In genomic region chr5:61051267-61051666, GRCh38 we compare ENCODE assay signal across 14 cellular contexts.
A peak's percentile ranks its signal among the peaks of the same experiment; 100 is the strongest.
DNase-seq lines count a peak whose midpoint lies in the region; ATAC-seq, FAIRE-seq and TF ChIP-seq lines count a peak whose summit lies in the region.
"Had no signal": no experiment of that assay in that cellular context is flagged by ENCODE, and none has a peak within 500 bp of the region (broad histone marks: within the 10 kb centered on the region; RNA-seq: fewer than 3 reads in every experiment).

No MANE protein-coding gene starts in this region.

- peak overlapping the region; percentile 40 for H3K4me2 ChIP-seq in A549

- peak overlapping the region in 1 of 2 experiments; percentile 58; a peak in 2 of 6 replicates for H3K27ac ChIP-seq in A549
- no peak overlapping the region for H3K27ac ChIP-seq in ascending aorta
- no peak overlapping the region for H3K27ac ChIP-seq in vagina
- H3K27ac ChIP-seq: right lobe of liver, transverse colon, VCaP had no signal

- TF ChIP-seq POLR2A in A549 (IDR thresholded peaks at IDR 0.05; ENCODE audit: low read length) (no peak), vagina (IDR thresholded peaks at IDR 0.05) (no peak)

- DNase-seq in A549 (ENCODE audit: low read depth in 1 of 2, low spot score in 1 of 2) (peak in 1 of 2 experiments; percentile 17), HPDE6-E6E7 (ENCODE audit: extremely low spot score) (peak; percentile 6), amniotic epithelial cell (ENCODE audit: low read depth) (peak; percentile 63), iris pigment epithelial cell (ENCODE audit: low read depth) (peak; percentile 73), ascending aorta (ENCODE audit: low spot score in 2 of 2) (no peak), vagina (ENCODE audit: extremely low spot score in 2 of 2) (no peak), GM19239 (ENCODE audit: insufficient read length, low spot score) (no peak)
- DNase-seq: activated T-cell treated with anti-CD3 and anti-CD28 coated beads, Interleukin-2, amount 50 U/mL, for 4 hours; NCI-H1930; OCI-M1; right lobe of liver; transverse colon had no signal

- 79% methylated on average over 1 of the region's 1 CpG for WGBS in A549 (ENCODE audit: missing lambda C conversion rate)

- no peak for TF ChIP-seq RAD21 in A549 (conservative IDR thresholded peaks at IDR 0.05 in 1 of 2, IDR thresholded peaks at IDR 0.05 in 1 of 2)

- H3K27me3 ChIP-seq in ascending aorta (no peaks in the 10 kb centered on the region), vagina (no peaks in the 10 kb centered on the region)
- H3K27me3 ChIP-seq: right lobe of liver, transverse colon had no signal

- H3K4me1 ChIP-seq in A549, result peaks cover 46% of the 10 kb centered on the region
- H3K4me1 ChIP-seq in ascending aorta, result peaks cover 0 to 5% of the 10 kb centered on the region in 2 donors
- H3K4me1 ChIP-seq in vagina, result peaks cover 6% of the 10 kb centered on the region
- H3K4me1 ChIP-seq: right lobe of liver had no signal

- H3K9me3 ChIP-seq in A549 (no peaks in the 10 kb centered on the region), ascending aorta (no peaks in the 10 kb centered on the region), vagina (no peaks in the 10 kb centered on the region)
- H3K9me3 ChIP-seq: right lobe of liver, transverse colon had no signal

- FAIRE-seq in A549 (lab: Jason Lieb, UNC) (peak; percentile 67), GM19239 (lab: Jason Lieb, UNC) (no peak)

- POLR2A ChIA-PET in A549 (lab: Yijun Ruan, JAX), result no interaction called here

- CTCF ChIA-PET in A549 (lab: Yijun Ruan, JAX), result interaction anchor here (0.8 to 1.4 kb wide), 2 partner anchors 11 to 41 kb away, joined by 3 read pairs; no protein-coding TSS in a partner anchor

- H3K36me3 ChIP-seq in ascending aorta (no peaks in the 10 kb centered on the region), vagina (no peaks in the 10 kb centered on the region)
- H3K36me3 ChIP-seq: right lobe of liver, transverse colon had no signal

- ATAC-seq in A549 (peak; percentile 37 to 64; a peak in 3 of 6 replicates), HG02678 (IDR thresholded peaks at IDR 0.05; ENCODE audit: unreplicated experiment) (no peak)
- ATAC-seq: activated T-cell treated with anti-CD3 and anti-CD28 coated beads, Interleukin-2, amount 50 U/mL, for 4 hours had no signal

- no peak for TF ChIP-seq EP300 in A549 (IDR thresholded peaks at IDR 0.05)

- H3K4me3 ChIP-seq in A549 (no peak overlapping the region), ascending aorta (no peak overlapping the region), vagina (no peak overlapping the region)
- H3K4me3 ChIP-seq: right lobe of liver, transverse colon had no signal

- no peak for TF ChIP-seq CTCF in A549 (IDR thresholded peaks at IDR 0.05)
- no peak for TF ChIP-seq CTCF in ascending aorta (IDR thresholded peaks at IDR 0.05)
- no peak for TF ChIP-seq CTCF in vagina (IDR thresholded peaks at IDR 0.05)

- intact Hi-C loops in ascending aorta (cut with DNase I), result no loop called here
- intact Hi-C loops in vagina (cut with DNase I), result no loop called here

TF ChIP-seq in A549, 52 proteins besides CTCF, POLR2A, EP300 and RAD21:
- 0 out of 2 replicates have a peak, but pooled peaks have one; percentile 8 for TF ChIP-seq FOSL2 (IDR thresholded peaks at IDR 0.05)
- peak; percentile 79 for TF ChIP-seq FOSL2 (CRISPR knock-in tag; IDR thresholded peaks at IDR 0.05)
- TF ChIP-seq ZSCAN20 (CRISPR knock-in tag; IDR thresholded peaks at IDR 0.05), result no peak
- TF ChIP-seq ELK1 (IDR thresholded peaks at IDR 0.05; ENCODE audit: low read depth, low read length), result no peak
- no peak for TF ChIP-seq FOXS1 (CRISPR knock-in tag; IDR thresholded peaks at IDR 0.05)
- peak; percentile 32; the same call in 1 of the 2 replicates for TF ChIP-seq JUNB (IDR thresholded peaks at IDR 0.05)
- no peak for TF ChIP-seq ZNF302 (CRISPR knock-in tag; IDR thresholded peaks at IDR 0.05)
- no peak for TF ChIP-seq CBX8 (IDR thresholded peaks at IDR 0.05)

Comparison
In these comparisons a context has a peak if more than half of its experiments do, and no peak if none do; other contexts are left out.
1. DNase-seq: peak in HPDE6-E6E7 (single experiment), amniotic epithelial cell (single experiment) and iris pigment epithelial cell (single experiment); none in ascending aorta (0 of 2), vagina (0 of 2) and GM19239 (single experiment).